Comparison of ENCODE assay signal across 17 cellular contexts in the genomic region with DNA sequence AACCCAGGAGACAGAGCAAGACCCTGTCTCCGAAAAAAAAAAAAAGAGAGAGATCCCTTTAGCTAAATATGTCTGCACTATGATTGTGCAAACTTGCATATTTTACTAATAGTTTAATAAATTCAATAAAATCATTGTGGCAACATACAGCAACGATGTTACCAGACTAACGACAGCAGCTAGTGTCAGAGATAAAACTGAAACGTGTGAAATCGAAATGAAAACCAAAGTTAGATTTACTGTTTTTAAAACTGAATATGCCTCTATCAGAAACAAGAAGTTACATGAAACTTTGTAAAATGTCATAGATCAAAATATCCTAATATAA. TPM values are rescaled to one million over a fixed set of nuclear protein-coding genes. Genes with fewer than 3 reads are reported as not detected.
DNase-seq lines count a peak whose midpoint lies in the region; ATAC-seq, FAIRE-seq and TF ChIP-seq lines count a peak whose summit lies in the region.
"Had no signal": no experiment of that assay in that cellular context is flagged by ENCODE, and none has a peak within 500 bp of the region (broad histone marks: within the 10 kb centered on the region; RNA-seq: fewer than 3 reads in every experiment).

No MANE protein-coding gene starts in this region.

- H3K4me1 Mint-ChIP-seq in activated naive CD4-positive, alpha-beta T cell treated with anti-CD3 and anti-CD28 coated beads for 36 hours (ENCODE audit: low read depth), result peaks cover 87% of the 10 kb centered on the region
- H3K4me1 Mint-ChIP-seq in activated CD8-positive, alpha-beta T cell treated with anti-CD3 and anti-CD28 coated beads for 36 hours (ENCODE audit: low read depth), result peaks cover 82% of the 10 kb centered on the region
- H3K4me1 Mint-ChIP-seq: memory B cell had no signal

- H3K4me3 ChIP-seq in esophagus squamous epithelium (no peak overlapping the region), upper lobe of right lung (no peak overlapping the region), sigmoid colon (no peak overlapping the region)
- H3K4me3 ChIP-seq: adrenal gland had no signal

- POLR2A ChIA-PET in activated CD8-positive, alpha-beta T cell treated with anti-CD3 and anti-CD28 coated beads for 36 hours (lab: Charles Lee), result interaction anchor here (0.8 to 11.9 kb wide), 3 partner anchors 44 to 71 kb away, joined by 4 to 520 read pairs (median 174); partner anchors contain the start of gene CD2

- peak overlapping the region; percentile 97 for H3K27ac Mint-ChIP-seq in activated naive CD4-positive, alpha-beta T cell treated with anti-CD3 and anti-CD28 coated beads for 36 hours
- H3K27ac Mint-ChIP-seq in activated CD8-positive, alpha-beta T cell treated with anti-CD3 and anti-CD28 coated beads for 36 hours, result peak overlapping the region; percentile 91
- H3K27ac Mint-ChIP-seq: memory B cell; stimulated activated naive B cell treated with anti-CD40 and anti-IgM and Interleukin-4, amounts not matched to agents 10 μg/mL and 1 μg/mL and 100 μg/mL, for 72 hours had no signal

- H3K27me3 ChIP-seq in esophagus squamous epithelium, result no peaks in the 10 kb centered on the region
- H3K27me3 ChIP-seq in upper lobe of right lung, result no peaks in the 10 kb centered on the region
- no peaks in the 10 kb centered on the region for H3K27me3 ChIP-seq in sigmoid colon
- H3K27me3 ChIP-seq: adrenal gland had no signal

- no peak for FAIRE-seq in HTR-8/SVneo (lab: Jason Lieb, UNC)

- TF ChIP-seq POLR2A in esophagus squamous epithelium (IDR thresholded peaks at IDR 0.05), result no peak
- no peak for TF ChIP-seq POLR2A in sigmoid colon (IDR thresholded peaks at IDR 0.05)

- H3K4me1 ChIP-seq in esophagus squamous epithelium (peaks cover 0 to 33% (median 11%) of the 10 kb centered on the region in 3 donors), upper lobe of right lung (no peaks in the 10 kb centered on the region), sigmoid colon (no peaks in the 10 kb centered on the region)
- H3K4me1 ChIP-seq: adrenal gland had no signal

- peaks cover 0 to 8% (median 0%) of the 10 kb centered on the region in 3 donors for H3K9me3 ChIP-seq in esophagus squamous epithelium
- peaks cover 5% of the 10 kb centered on the region for H3K9me3 ChIP-seq in upper lobe of right lung
- peaks cover 0 to 5% (median 0%) of the 10 kb centered on the region in 4 donors for H3K9me3 ChIP-seq in sigmoid colon

- no peak for ATAC-seq in activated CD8-positive, alpha-beta T cell treated with anti-CD3 and anti-CD28 coated beads for 36 hours
- ATAC-seq in upper lobe of right lung (no peak), GM18520 (IDR thresholded peaks at IDR 0.05; ENCODE audit: unreplicated experiment) (no peak)
- ATAC-seq: stimulated activated naive B cell treated with anti-CD40 and anti-IgM and Interleukin-4, amounts not matched to agents 10 μg/mL and 1 μg/mL and 100 μg/mL, for 72 hours had no signal

- 52 to 58% methylated on average over 5 of the region's 5 CpGs for WGBS in esophagus squamous epithelium, 2 donors
- WGBS in sigmoid colon, 2 donors, result 89% methylated on average over 5 of the region's 5 CpGs

- no peak for DNase-seq in activated naive CD4-positive, alpha-beta T cell treated with anti-CD3 and anti-CD28 coated beads for 36 hours
- no peak for DNase-seq in activated naive CD4-positive, alpha-beta T cell (lab: John Stamatoyannopoulos, UW)
- no peak for DNase-seq in activated CD8-positive, alpha-beta T cell treated with anti-CD3 and anti-CD28 coated beads for 36 hours
- DNase-seq in esophagus squamous epithelium (lab: John Stamatoyannopoulos, UW) (no peak), upper lobe of right lung (no peak), sigmoid colon (no peak), HTR-8/SVneo (ENCODE audit: insufficient read length, low spot score) (no peak)
- DNase-seq: adrenal gland; Calu3; NCI-H1436 treated with DMSO at 0.1 percent for 48 hours; stimulated activated naive B cell treated with anti-CD40 and anti-IgM and Interleukin-4, amounts not matched to agents 10 μg/mL and 1 μg/mL and 100 μg/mL, for 72 hours had no signal

- H3K36me3 Mint-ChIP-seq in activated naive CD4-positive, alpha-beta T cell treated with anti-CD3 and anti-CD28 coated beads for 36 hours (ENCODE audit: low read depth), result peaks cover 31% of the 10 kb centered on the region
- peaks cover 49% of the 10 kb centered on the region for H3K36me3 Mint-ChIP-seq in activated CD8-positive, alpha-beta T cell treated with anti-CD3 and anti-CD28 coated beads for 36 hours (ENCODE audit: low read depth)
- H3K36me3 Mint-ChIP-seq: memory B cell had no signal

- no peak for TF ChIP-seq CTCF in activated CD8-positive, alpha-beta T cell treated with anti-CD3 and anti-CD28 coated beads for 36 hours (IDR thresholded peaks at IDR 0.05)
- TF ChIP-seq CTCF in esophagus squamous epithelium (IDR thresholded peaks at IDR 0.05), result no peak
- TF ChIP-seq CTCF in upper lobe of right lung (IDR thresholded peaks at IDR 0.05), result no peak
- TF ChIP-seq CTCF in sigmoid colon (IDR thresholded peaks at IDR 0.05), result no peak

- no peaks in the 10 kb centered on the region for H3K27me3 Mint-ChIP-seq in activated naive CD4-positive, alpha-beta T cell treated with anti-CD3 and anti-CD28 coated beads for 36 hours (ENCODE audit: low read depth)
- H3K27me3 Mint-ChIP-seq in activated CD8-positive, alpha-beta T cell treated with anti-CD3 and anti-CD28 coated beads for 36 hours, result no peaks in the 10 kb centered on the region
- H3K27me3 Mint-ChIP-seq: memory B cell; stimulated activated naive B cell treated with anti-CD40 and anti-IgM and Interleukin-4, amounts not matched to agents 10 μg/mL and 1 μg/mL and 100 μg/mL, for 72 hours had no signal

- peak overlapping the region; percentile 31 for H3K4me3 Mint-ChIP-seq in activated naive CD4-positive, alpha-beta T cell treated with anti-CD3 and anti-CD28 coated beads for 36 hours
- peak overlapping the region; percentile 94 for H3K4me3 Mint-ChIP-seq in activated CD8-positive, alpha-beta T cell treated with anti-CD3 and anti-CD28 coated beads for 36 hours
- H3K4me3 Mint-ChIP-seq: memory B cell; neural crest cell; stimulated activated naive B cell treated with anti-CD40 and anti-IgM and Interleukin-4, amounts not matched to agents 10 μg/mL and 1 μg/mL and 100 μg/mL, for 72 hours had no signal

- CTCF ChIA-PET in activated naive CD4-positive, alpha-beta T cell treated with anti-CD3 and anti-CD28 coated beads for 36 hours (lab: Charles Lee), result interaction anchor here (0.7 to 3.6 kb wide), 8 partner anchors 8 to 192 kb away, joined by 3 to 20 read pairs (median 4); partner anchors contain the start of genes CD101 and CD2
- CTCF ChIA-PET in activated CD8-positive, alpha-beta T cell treated with anti-CD3 and anti-CD28 coated beads for 36 hours (lab: Charles Lee), result interaction anchor here (1.1 to 7.2 kb wide), 4 partner anchors 9 to 71 kb away, joined by 3 to 109 read pairs (median 8); no protein-coding TSS in a partner anchor

- intact Hi-C loops in activated naive CD4-positive, alpha-beta T cell treated with anti-CD3 and anti-CD28 coated beads for 36 hours (cut with micrococcal nuclease), result no loop called here
- intact Hi-C loops in activated CD8-positive, alpha-beta T cell treated with anti-CD3 and anti-CD28 coated beads for 36 hours (cut with micrococcal nuclease), result no loop called here
- intact Hi-C loops in esophagus squamous epithelium (cut with DNase I), result no loop called here
- intact Hi-C loops in upper lobe of right lung (cut with DNase I), result no loop called here
- intact Hi-C loops in sigmoid colon (cut with DNase I), result no loop called here

- H3K9me3 Mint-ChIP-seq in activated naive CD4-positive, alpha-beta T cell treated with anti-CD3 and anti-CD28 coated beads for 36 hours, result peaks cover 20% of the 10 kb centered on the region
- H3K9me3 Mint-ChIP-seq in activated CD8-positive, alpha-beta T cell treated with anti-CD3 and anti-CD28 coated beads for 36 hours, result peaks cover 27% of the 10 kb centered on the region

- H3K36me3 ChIP-seq in esophagus squamous epithelium (no peaks in the 10 kb centered on the region), upper lobe of right lung (no peaks in the 10 kb centered on the region), sigmoid colon (no peaks in the 10 kb centered on the region)
- H3K36me3 ChIP-seq: adrenal gland had no signal

- no peak for TF ChIP-seq EP300 in sigmoid colon (IDR thresholded peaks at IDR 0.05)

- H3K27ac ChIP-seq in esophagus squamous epithelium (peak overlapping the region; percentile 63 to 84 (median 74)), upper lobe of right lung (peak overlapping the region; percentile 45), sigmoid colon (no peak overlapping the region)
- H3K27ac ChIP-seq: adrenal gland, VCaP had no signal

RNA-seq across cellular contexts. Expression of gene CD2, which starts 54.9 kb away (rescaled TPM):
- 100 to 1,000 TPM; 251 to 264 TPM for total RNA-seq in activated naive CD4-positive, alpha-beta T cell treated with anti-CD3 and anti-CD28 coated beads for 36 hours
- total RNA-seq in activated CD8-positive, alpha-beta T cell treated with anti-CD3 and anti-CD28 coated beads for 36 hours, result 100 to 1,000 TPM; 217 to 220 TPM
- total RNA-seq in esophagus squamous epithelium (10 to 100 TPM in 1 of 4 donors, 1 to 10 TPM in 3; 2.1 to 14.7 (median 5.1) TPM), upper lobe of right lung (11.4 TPM), sigmoid colon (1 to 10 TPM in 1 of 4 donors, under 1 TPM in 2, not detected in 1; 0.36 to 1.8 (median 0.41) TPM)
- 10 to 100 TPM in 1 of 3 donors, 1 to 10 TPM in 1, under 1 TPM in 1; 0.46 to 30.2 (median 4.2) TPM for polyA plus RNA-seq in sigmoid colon
- total RNA-seq: Calu3, neural crest cell, pulmonary artery endothelial cell had no signal
- polyA plus RNA-seq: AG04450 had no signal

Comparison
In these comparisons a context has a peak if more than half of its experiments do, and no peak if none do; other contexts are left out.
1. H3K27ac ChIP-seq: peak in esophagus squamous epithelium (4 of 4) and upper lobe of right lung (single experiment); none in sigmoid colon (0 of 4).
2. RNA of gene CD2, which starts 54.9 kb away (total RNA-seq): 251 to 264 TPM in activated naive CD4-positive, alpha-beta T cell treated with anti-CD3 and anti-CD28 coated beads for 36 hours and 217 to 220 TPM in activated CD8-positive, alpha-beta T cell treated with anti-CD3 and anti-CD28 coated beads for 36 hours; 11.4 TPM in upper lobe of right lung (single experiment), 2.1 to 14.7 TPM in esophagus squamous epithelium and 0.36 to 1.8 TPM in sigmoid colon; every median in the first group is over 10 times any median in the second.